ENCODE assay signal across 8 cellular contexts in the genomic region with DNA sequence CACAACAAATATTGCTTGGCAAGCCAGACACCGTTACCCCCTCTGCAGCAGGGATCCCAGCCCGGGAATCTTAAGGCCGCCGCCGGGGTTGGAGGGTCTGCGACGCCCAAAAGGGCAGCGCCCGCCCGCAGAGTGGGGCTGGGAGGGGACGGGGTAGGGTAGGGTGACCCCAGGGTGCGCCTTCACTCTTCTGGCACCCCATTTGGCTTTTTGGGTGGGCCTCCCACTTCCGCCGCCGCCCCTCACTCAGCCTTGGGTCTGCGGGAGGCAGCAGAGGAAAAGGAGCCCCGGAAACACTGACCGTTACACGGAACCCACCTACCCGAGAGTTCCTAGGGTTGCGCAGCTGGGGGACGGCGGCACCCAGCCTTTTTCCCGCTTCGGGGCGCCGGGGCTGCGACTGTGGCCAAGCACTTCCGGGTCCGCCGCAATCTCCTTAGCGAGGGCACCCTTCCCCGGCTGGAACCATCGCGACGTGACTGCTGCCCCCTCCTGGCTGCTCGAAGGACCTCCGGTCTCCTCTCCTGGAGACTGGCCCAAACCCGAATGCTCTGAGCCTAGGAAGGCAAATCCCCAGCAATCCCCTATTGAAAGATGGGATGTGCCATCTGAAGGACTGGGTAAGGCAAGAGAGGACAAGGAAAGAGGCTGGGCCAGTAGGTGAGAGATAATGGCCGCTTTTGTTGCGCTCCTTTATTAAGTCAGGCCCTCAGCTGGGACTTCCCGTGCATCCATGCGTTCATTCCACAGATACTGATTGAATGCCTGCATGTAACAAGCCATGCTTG. TPM values are rescaled to one million over a fixed set of nuclear protein-coding genes. Genes with fewer than 3 reads are reported as not detected.
DNase-seq lines count a peak whose midpoint lies in the region; ATAC-seq, FAIRE-seq and TF ChIP-seq lines count a peak whose summit lies in the region.

A gene (minus strand): TSS at position 404 of the 788 bp plus-strand sequence. CDS start 1,447 bp downstream, outside the sequence.

- H3K27me3 Mint-ChIP-seq in H9 (ENCODE audit: low read depth) = no peaks in the 10 kb centered on the region
- peaks cover 2% of the 10 kb centered on the region for H3K27me3 Mint-ChIP-seq in neural progenitor cell (ENCODE audit: insufficient read depth, low read depth)

- H2BK20ac ChIP-seq in H9 (ENCODE audit: low read depth, low read length, poor library complexity, severe bottlenecking) = no peak within 1 kb of the TSS

- H3K36me3 ChIP-seq in MG63 (peaks cover 11% of the 10 kb centered on the region), neural progenitor cell (no peaks in the 10 kb centered on the region)

- H3K14ac ChIP-seq in H9 (ENCODE audit: insufficient read depth, low read length) = peak within 1 kb of the TSS; percentile 67; the same call in 1 of the 2 replicates

- no peak within 1 kb of the TSS for H3T11ph ChIP-seq in H9 (ENCODE audit: low read length)

- TF ChIP-seq CTCF in H9 (conservative IDR thresholded peaks at IDR 0.05) (peak; percentile 87), foreskin keratinocyte (conservative IDR thresholded peaks at IDR 0.05) (peak; percentile 93), neural progenitor cell (IDR thresholded peaks at IDR 0.05) (peak; percentile 84)

- no peak within 1 kb of the TSS for H3K56ac ChIP-seq in H9 (ENCODE audit: insufficient read length, low read depth, low read length)

- no peak within 1 kb of the TSS for H2BK12ac ChIP-seq in H9 (ENCODE audit: insufficient read length, low read depth, low read length)

- H3K23ac ChIP-seq in H9 (ENCODE audit: insufficient read length, low read depth, low read length) = no peak within 1 kb of the TSS

- H3K4me1 Mint-ChIP-seq in H9 (peaks cover 12 to 14% of the 10 kb centered on the region in 2 experiments; a peak in 3 of 4 replicates), neural progenitor cell (peaks cover 22% of the 10 kb centered on the region)

- H3F3A ChIP-seq in neural progenitor cell (ENCODE audit: low read depth) = no peaks in the 10 kb centered on the region

- H4K5ac ChIP-seq in H9 (ENCODE audit: insufficient read length, low read depth, low read length) = no peak within 1 kb of the TSS

- H4K8ac ChIP-seq in H9 (replicated peaks; ENCODE audit: insufficient read length, low read depth, low read length) = no peak within 1 kb of the TSS

- H3K9me3 ChIP-seq in H9 (ENCODE audit: control insufficient read depth, low read depth, low read length) (no peaks in the 10 kb centered on the region), MG63 (no peaks in the 10 kb centered on the region), neural progenitor cell (ENCODE audit: low read depth) (no peaks in the 10 kb centered on the region)

- H2AK5ac ChIP-seq in H9 (ENCODE audit: insufficient read length, low read length) = no peak within 1 kb of the TSS

- H3K27me3 ChIP-seq in H9 (ENCODE audit: insufficient read depth, low read length) (no peaks in the 10 kb centered on the region), MG63 (no peaks in the 10 kb centered on the region), foreskin keratinocyte (no peaks in the 10 kb centered on the region), neural progenitor cell (no peaks in the 10 kb centered on the region)

- H2BK15ac ChIP-seq in H9 (ENCODE audit: low read depth, low read length) = no peak within 1 kb of the TSS

- H3K27ac Mint-ChIP-seq in H9 (peak within 1 kb of the TSS in 2 of 3 experiments; percentile 76 to 80; a peak in 5 of 7 replicates), neural progenitor cell (peak within 1 kb of the TSS; percentile 81)

- peak; percentile 91 for FAIRE-seq in G401.6 (lab: Jason Lieb, UNC)

- H4K20me1 ChIP-seq in H9 (ENCODE audit: control insufficient read depth, insufficient read depth, insufficient read length) = no peaks in the 10 kb centered on the region
- H4K20me1 ChIP-seq in neural progenitor cell (ENCODE audit: low read depth) = peaks cover 4% of the 10 kb centered on the region

- H3K4me3 Mint-ChIP-seq in H9 = peak within 1 kb of the TSS; percentile 82 to 91
- peak within 1 kb of the TSS; percentile 95 for H3K4me3 Mint-ChIP-seq in neural progenitor cell

- H4K91ac ChIP-seq in H9 (ENCODE audit: insufficient read length, low read depth, low read length) = no peak within 1 kb of the TSS

- H3K9me3 Mint-ChIP-seq in H9 = no peaks in the 10 kb centered on the region
- H3K9me3 Mint-ChIP-seq in neural progenitor cell = no peaks in the 10 kb centered on the region

- no peak within 1 kb of the TSS for H2AFZ ChIP-seq in H9 (ENCODE audit: low read length)
- peak within 1 kb of the TSS; percentile 89 for H2AFZ ChIP-seq in neural progenitor cell (replicated peaks)

- peak within 1 kb of the TSS; percentile 32 for H3K4me2 ChIP-seq in H9 (ENCODE audit: insufficient read depth, insufficient read length, low read length)
- H3K4me2 ChIP-seq in neural progenitor cell = peak within 1 kb of the TSS; percentile 82

- H3K4ac ChIP-seq in H9 (ENCODE audit: low read depth, low read length) = no peak within 1 kb of the TSS

- H2BK120ac ChIP-seq in H9 (ENCODE audit: low read depth, low read length, poor library complexity, severe bottlenecking) = no peak within 1 kb of the TSS

- DNase-seq in H9 = peak; percentile 93
- peak; percentile 90 for DNase-seq in MG63
- peak; percentile 71 for DNase-seq in SHP77 treated with DMSO at 0.1 percent for 48 hours (lab: John Stamatoyannopoulos, UW)
- DNase-seq in activated effector memory CD4-positive, alpha-beta T cell treated with anti-CD3 and anti-CD28 coated beads, Interleukin-2, amount 50 U/mL, for 16 hours = peak; percentile 96
- peak in 1 of 2 donors; percentile 64 for DNase-seq in foreskin keratinocyte
- peak; percentile 93 for DNase-seq in neural progenitor cell (ENCODE audit: low spot score)
- peak; percentile 72 for DNase-seq in stromal cell of bone marrow (ENCODE audit: low read depth)

- WGBS in H9 (ENCODE audit: extremely low coverage, insufficient read length, low lambda C conversion rate) = no CpG with 5 or more reads among the region's 43 CpGs

- peaks cover 9 to 16% (median 14%) of the 10 kb centered on the region in 3 experiments; a peak in 5 of 7 replicates for H3K36me3 Mint-ChIP-seq in H9 (ENCODE audit: insufficient read depth in 1 of 3, low read depth in 3 of 3)
- H3K36me3 Mint-ChIP-seq in neural progenitor cell = peaks cover 23% of the 10 kb centered on the region

- H3K4me3 ChIP-seq in MG63 (peak within 1 kb of the TSS; percentile 90), neural progenitor cell (peak within 1 kb of the TSS; percentile 85)

- H3K27ac ChIP-seq in H9 (ENCODE audit: insufficient read length, low read depth, low read length) (no peak within 1 kb of the TSS), foreskin keratinocyte (peak within 1 kb of the TSS; percentile 78), neural progenitor cell (no peak within 1 kb of the TSS)

- H3K9ac ChIP-seq in H9 (ENCODE audit: extremely low read depth, insufficient read length, low read length) (peak within 1 kb of the TSS; percentile 66), neural progenitor cell (peak within 1 kb of the TSS; percentile 61)

- peaks cover 2% of the 10 kb centered on the region for H3K23me2 ChIP-seq in H9 (ENCODE audit: insufficient read length, low read depth, low read length, poor library complexity, severe bottlenecking)

- no peaks in the 10 kb centered on the region for H3K79me2 ChIP-seq in H9 (ENCODE audit: insufficient read depth, low read length)
- H3K79me2 ChIP-seq in neural progenitor cell (ENCODE audit: low read depth) = peaks cover 25% of the 10 kb centered on the region

- ATAC-seq in foreskin keratinocyte = peak; percentile 98

- H3K18ac ChIP-seq in H9 (ENCODE audit: insufficient read length, low read depth, low read length) = peak within 1 kb of the TSS; percentile 50

- H2BK5ac ChIP-seq in H9 (ENCODE audit: insufficient read length, low read length) = no peak within 1 kb of the TSS

- H3K4me1 ChIP-seq in H9 (ENCODE audit: insufficient read depth, low read length) = no peaks in the 10 kb centered on the region; the same call in 1 of the 2 replicates
- H3K4me1 ChIP-seq in foreskin keratinocyte = peaks cover 12% of the 10 kb centered on the region
- H3K4me1 ChIP-seq in neural progenitor cell = peaks cover 9% of the 10 kb centered on the region

- peaks cover 7% of the 10 kb centered on the region for H3K79me1 ChIP-seq in H9 (ENCODE audit: insufficient read depth, low read depth, low read length, poor library complexity, severe bottlenecking)

RNA-seq across cellular contexts. Expression of the gene that starts here (rescaled TPM):
- 17.5 and 18.8 TPM in 2 replicates for total RNA-seq in H9 (2021)
- 19.6 and 30.6 TPM in 2 replicates for total RNA-seq in MG63 (2014; rRNA removed; shearing (Covaris generic); ENCODE audit: low replicate concordance)
- total RNA-seq in foreskin keratinocyte = 22.8 and 25.1 TPM in 2 replicates
- 20.1 and 21.7 TPM in 2 replicates for polyA plus RNA-seq in foreskin keratinocyte
- total RNA-seq in neural progenitor cell (ENCODE audit: low replicate concordance) = 35.4 and 39.4 TPM in 2 replicates
